In the genomic region with DNA sequence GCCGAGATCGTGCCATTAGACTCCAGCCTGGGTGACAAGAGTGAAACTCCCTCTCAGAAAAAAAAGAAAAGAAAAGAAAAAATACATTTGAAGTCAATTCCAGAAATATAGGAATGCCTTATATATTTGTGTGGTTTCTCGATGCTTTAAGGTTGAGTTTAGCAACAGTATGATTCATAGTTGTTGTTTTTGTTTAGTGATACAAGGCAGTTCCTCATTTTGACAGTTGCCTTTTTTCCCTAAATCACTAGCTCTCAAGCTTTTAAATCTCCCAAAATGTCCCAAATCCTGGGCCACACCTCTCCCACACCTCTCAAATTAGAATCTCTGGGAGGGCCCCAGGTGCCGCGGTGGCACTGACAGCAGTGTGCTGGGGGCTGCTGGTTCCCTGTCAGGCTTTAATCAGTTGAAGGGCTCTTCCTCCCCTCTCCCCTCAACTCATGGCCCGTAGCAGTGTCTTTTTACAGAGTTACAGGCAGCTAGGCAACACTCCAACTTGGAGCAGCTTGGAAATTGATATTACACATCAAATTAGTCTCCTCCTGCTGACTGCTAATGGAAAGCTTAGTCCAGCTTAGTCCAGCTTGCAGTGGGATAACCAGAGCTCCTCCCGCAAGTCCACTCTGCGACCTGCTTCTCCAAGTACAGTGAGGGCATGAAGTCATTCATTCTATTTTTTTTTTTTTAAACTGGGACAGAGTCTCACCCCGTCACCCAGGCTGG, we compare ENCODE assay signal across 32 cellular contexts. TPM values are rescaled to one million over a fixed set of nuclear protein-coding genes. Genes with fewer than 3 reads are reported as not detected.
A peak's percentile ranks its signal among the peaks of the same experiment; 100 is the strongest.
DNase-seq lines count a peak whose midpoint lies in the region; ATAC-seq, FAIRE-seq and TF ChIP-seq lines count a peak whose summit lies in the region.
"Had no signal": no experiment of that assay in that cellular context is flagged by ENCODE, and none has a peak within 500 bp of the region (broad histone marks: within the 10 kb centered on the region; RNA-seq: fewer than 3 reads in every experiment).

No MANE protein-coding gene starts in this region.

- peaks cover 19 to 54% (median 39%) of the 10 kb centered on the region in 10 experiments for H3K4me1 ChIP-seq in BLaER1 treated with 17β-estradiol and CSF1 and Interleukin-3, amounts not matched to agents 10 nM and 100 nM
- no peaks in the 10 kb centered on the region for H3K4me1 ChIP-seq in osteoblast (ENCODE audit: insufficient read depth, low read length)
- H3K4me1 ChIP-seq in HepG2 (ENCODE audit: insufficient read depth, low read length) = no peaks in the 10 kb centered on the region
- H3K4me1 ChIP-seq: right lobe of liver had no signal

- no peak for ATAC-seq in HepG2
- ATAC-seq: activated CD8-positive, alpha-beta T cell treated with anti-CD3 and anti-CD28 coated beads, Interleukin-2, amount 10 ng/mL, durations not matched to agents 7 days and 5 days; natural killer cell; right lobe of liver; stimulated activated naive B cell treated with anti-CD40 and anti-IgM and Interleukin-4, amounts not matched to agents 10 μg/mL and 1 μg/mL and 100 μg/mL, for 72 hours; T-helper 17 cell had no signal

- H3K27me3 ChIP-seq in BLaER1 treated with 17β-estradiol and CSF1 and Interleukin-3, amounts not matched to agents 10 nM and 100 nM = peaks cover 12 to 69% (median 41%) of the 10 kb centered on the region in 11 experiments
- H3K27me3 ChIP-seq in dorsolateral prefrontal cortex = no peaks in the 10 kb centered on the region
- no peaks in the 10 kb centered on the region for H3K27me3 ChIP-seq in osteoblast (ENCODE audit: insufficient read depth, low read length)
- H3K27me3 ChIP-seq in HepG2 (ENCODE audit: control insufficient read depth in 1 of 2, insufficient read depth in 2 of 2, low read length in 2 of 2) = no peaks in the 10 kb centered on the region
- H3K27me3 ChIP-seq: right lobe of liver had no signal

- peak overlapping the region in 10 of 11 experiments; percentile 4 to 83 (median 62); a peak in 18 of 22 replicates for H3K4me2 ChIP-seq in BLaER1 treated with 17β-estradiol and CSF1 and Interleukin-3, amounts not matched to agents 10 nM and 100 nM
- no peak overlapping the region for H3K4me2 ChIP-seq in osteoblast (ENCODE audit: insufficient read depth, low read length)
- H3K4me2 ChIP-seq in HepG2 (ENCODE audit: low read depth, low read length) = no peak overlapping the region

- TF ChIP-seq POLR2A in GM12891 (IDR thresholded peaks at IDR 0.05; ENCODE audit: low read depth, low read length) (no peak), HepG2 (IDR thresholded peaks at IDR 0.05; ENCODE audit: insufficient read depth in 1 of 2, low read depth in 2 of 2, low read length in 2 of 2) (no peak)

- CTCF ChIA-PET in HepG2 (lab: Yijun Ruan, JAX; ENCODE audit: low intra/inter-chr PET ratio, low total read pairs) = no interaction called here

- H3K9me3 ChIP-seq in BLaER1 treated with 17β-estradiol and CSF1 and Interleukin-3, amounts not matched to agents 10 nM and 100 nM (replicated peaks in 1 of 11) = no peaks in the 10 kb centered on the region
- H3K9me3 ChIP-seq in osteoblast (ENCODE audit: low read depth, low read length) (no peaks in the 10 kb centered on the region), HepG2 (ENCODE audit: low read length) (no peaks in the 10 kb centered on the region)
- H3K9me3 ChIP-seq: right lobe of liver, thoracic aorta had no signal

- POLR2A ChIA-PET in HepG2 (lab: Yijun Ruan, JAX) = interaction anchor here (0.7 kb wide), 1 partner anchor 10 kb away, joined by 3 read pairs; no protein-coding TSS in a partner anchor

- in situ Hi-C loops in HepG2 (cut with HindIII; ENCODE audit: extremely low pct_ligation_motif_present, low pct_unique_long_range_greater_than_20kb) = no loop called here

- no TSS peak for BruUV-seq in HepG2 (replicated peaks; lab: Mats Ljungman, UMichigan)

- 98% methylated on average over 9 of the region's 9 CpGs for WGBS in HepG2 (ENCODE audit: low lambda C conversion rate)

- intact Hi-C loops in dorsolateral prefrontal cortex (cut with DNase I) = loop anchor here in 1 of 2 donors (5.0 kb wide), 1 partner anchor 33 kb away; no protein-coding TSS in a partner anchor
- intact Hi-C loops in HepG2 (cut with micrococcal nuclease; ENCODE audit: unreplicated experiment) = no loop called here

- H4K20me1 ChIP-seq in BLaER1 treated with 17β-estradiol and CSF1 and Interleukin-3, amounts not matched to agents 10 nM and 100 nM = peaks cover 0 to 23% (median 0%) of the 10 kb centered on the region in 11 experiments; a peak in 10 of 22 replicates
- peaks cover 39% of the 10 kb centered on the region for H4K20me1 ChIP-seq in osteoblast (ENCODE audit: insufficient read depth, low read length)
- H4K20me1 ChIP-seq in HepG2 (ENCODE audit: insufficient read depth, low read length) = 0 out of 2 replicates have a peak, but pooled peaks cover 2% of the 10 kb centered on the region

- peak overlapping the region in 8 of 11 experiments; percentile 19 to 80 (median 54); a peak in 15 of 22 replicates for H3K27ac ChIP-seq in BLaER1 treated with 17β-estradiol and CSF1 and Interleukin-3, amounts not matched to agents 10 nM and 100 nM
- peak overlapping the region in 39 of 59 donors; percentile 3 to 100 (median 59) for H3K27ac ChIP-seq in dorsolateral prefrontal cortex
- no peak overlapping the region for H3K27ac ChIP-seq in osteoblast (ENCODE audit: low read depth, low read length)
- no peak overlapping the region for H3K27ac ChIP-seq in HepG2 (ENCODE audit: extremely low read length, insufficient read depth, low read length)
- H3K27ac ChIP-seq: right lobe of liver, RWPE1, thoracic aorta had no signal

- H3K4me3 ChIP-seq in BLaER1 treated with 17β-estradiol and CSF1 and Interleukin-3, amounts not matched to agents 10 nM and 100 nM = no peak overlapping the region
- H3K4me3 ChIP-seq in dorsolateral prefrontal cortex (no peak overlapping the region), osteoblast (ENCODE audit: insufficient read depth, low read length) (no peak overlapping the region), HepG2 (replicated peaks in 1 of 3; ENCODE audit: insufficient read depth in 1 of 3, low read depth in 2 of 3, low read length in 3 of 3) (no peak overlapping the region)
- H3K4me3 ChIP-seq: right lobe of liver, SK-N-MC, thoracic aorta had no signal

- no peak overlapping the region for H2AFZ ChIP-seq in osteoblast (ENCODE audit: low read length)
- no peak overlapping the region for H2AFZ ChIP-seq in HepG2 (ENCODE audit: low read length)

- TF ChIP-seq CTCF in dorsolateral prefrontal cortex (IDR thresholded peaks at IDR 0.05 in 54 of 56, conservative IDR thresholded peaks at IDR 0.05 in 2 of 56; ENCODE audit: low read depth in 1 of 56, partially characterized antibody in 56 of 56) (no peak), osteoblast (IDR thresholded peaks at IDR 0.05; ENCODE audit: extremely low read depth, low read depth, low read length) (no peak), HepG2 (CRISPR knock-in tag; IDR thresholded peaks at IDR 0.05) (no peak)

- no peak for TF ChIP-seq RAD21 in HepG2 (CRISPR knock-in tag; IDR thresholded peaks at IDR 0.05)

- no peak for TF ChIP-seq EP300 in HepG2 (IDR thresholded peaks at IDR 0.05; ENCODE audit: low read depth in 2 of 2, low read length in 2 of 2)
- TF ChIP-seq EP300 in HepG2 (CRISPR knock-in tag; IDR thresholded peaks at IDR 0.05; ENCODE audit: borderline replicate concordance) = no peak

- peak overlapping the region in 6 of 11 experiments; percentile 2 to 71 (median 58); a peak in 10 of 22 replicates for H3K9ac ChIP-seq in BLaER1 treated with 17β-estradiol and CSF1 and Interleukin-3, amounts not matched to agents 10 nM and 100 nM
- H3K9ac ChIP-seq in HepG2 (ENCODE audit: insufficient read depth, low read depth, low read length) = no peak overlapping the region

- no peak for FAIRE-seq in GM12891 (lab: Jason Lieb, UNC)
- no peak for FAIRE-seq in HepG2 (lab: Jason Lieb, UNC)
- FAIRE-seq: endometrium, islet of Langerhans had no signal

- DNase-seq in GM12891 (ENCODE audit: insufficient read length, low spot score) = no peak
- no peak for DNase-seq in dorsolateral prefrontal cortex
- peak; percentile 46 for DNase-seq in osteoblast (ENCODE audit: insufficient read length, low spot score, missing footprints)
- no peak for DNase-seq in activated CD4-positive, CD25-positive, alpha-beta regulatory T cell (lab: John Stamatoyannopoulos, UW)
- no peak for DNase-seq in medulla oblongata (ENCODE audit: extremely low spot score)
- DNase-seq in HepG2 (ENCODE audit: low spot score) = no peak
- no peak for DNase-seq in stimulated activated naive CD4-positive, alpha-beta T cell (lab: John Stamatoyannopoulos, UW)
- DNase-seq: activated CD8-positive, alpha-beta T cell treated with anti-CD3 and anti-CD28 coated beads, Interleukin-2, amount 10 ng/mL, durations not matched to agents 7 days and 5 days; activated effector memory CD4-positive, alpha-beta T cell treated with Interleukin-2 at 50 U/mL for 16 hours; activated T-cell treated with anti-CD3 and anti-CD28 coated beads for 4 hours; aorta; CD4-positive, CD25-positive, alpha-beta regulatory T cell; central memory CD4-positive, alpha-beta T cell; EL; glutamatergic neuron; GOT3; IMR-90; natural killer cell; NCI-H1092 treated with DMSO at 0.1 percent for 48 hours; NCI-H187 treated with DMSO at 0.1 percent for 48 hours; NCI-H226; NCI-H774; right lobe of liver; stimulated activated CD4-positive, alpha-beta T cell treated with anti-CD3 and anti-CD28 coated beads, Interleukin-4, amount 100 ng/mL, for 4 hours; stimulated activated naive B cell treated with anti-CD40 and anti-IgM and Interleukin-4, amounts not matched to agents 10 μg/mL and 1 μg/mL and 100 μg/mL, for 72 hours; T-helper 17 cell had no signal

- H3K79me2 ChIP-seq in osteoblast (ENCODE audit: insufficient read depth, low read length) = peaks cover 39% of the 10 kb centered on the region
- no peaks in the 10 kb centered on the region for H3K79me2 ChIP-seq in HepG2 (ENCODE audit: insufficient read depth, low read length)

- no peaks in the 10 kb centered on the region for H3K36me3 ChIP-seq in BLaER1 treated with 17β-estradiol and CSF1 and Interleukin-3, amounts not matched to agents 10 nM and 100 nM
- H3K36me3 ChIP-seq in osteoblast (ENCODE audit: insufficient read depth, low read length) = no peaks in the 10 kb centered on the region
- H3K36me3 ChIP-seq in HepG2 (replicated peaks in 1 of 2; ENCODE audit: control insufficient read depth in 1 of 2, insufficient read depth in 2 of 2, low read length in 2 of 2) = no peaks in the 10 kb centered on the region; a peak in 1 of 5 replicates
- H3K36me3 ChIP-seq: right lobe of liver, thoracic aorta had no signal

RNA-seq across cellular contexts. Expression of a gene that starts 58.5 kb away (rescaled TPM):
- polyA plus RNA-seq in GM12891 (2012; ENCODE audit: low read depth, missing spikeins) = 5.9 TPM
- total RNA-seq in dorsolateral prefrontal cortex = 100 to 1,000 TPM in 118 of 120 experiments, 10 to 100 TPM in 2; 94.3 to 278 (median 148) TPM
- total RNA-seq in osteoblast = 13.6 and 18.1 TPM in 2 replicates
- 7.8 and 9.3 TPM in 2 replicates for total RNA-seq in HepG2 (2016; rRNA removed; fragmentation: Illumina TruSeq; extraction: Trizol)
- total RNA-seq in HepG2 (2016; cell fraction: cytosol; rRNA removed; fragmentation: Illumina TruSeq; extraction: Trizol; ENCODE audit: low read depth) = 7.1 and 8.4 TPM in 2 replicates
- total RNA-seq in HepG2 (2016; cell fraction: insoluble cytoplasmic fraction; rRNA removed; fragmentation: Illumina TruSeq; extraction: Trizol) = 6.5 and 7.5 TPM in 2 replicates
- 7.8 and 13.2 TPM in 2 replicates for total RNA-seq in HepG2 (2016; cell fraction: membrane; rRNA removed; fragmentation: Illumina TruSeq; extraction: Trizol)
- 12.8 and 15.5 TPM in 2 replicates for total RNA-seq in HepG2 (2016; cell fraction: nucleus; rRNA removed; fragmentation: Illumina TruSeq; extraction: Trizol)
- polyA plus RNA-seq in HepG2 (2011; rRNA removed) = 17.8 and 19.2 TPM in 2 replicates
- 15.5 and 16.2 TPM in 2 replicates for polyA plus RNA-seq in HepG2 (2011; cell fraction: cytosol; rRNA removed)
- 41.0 and 65.6 TPM in 2 replicates for polyA plus RNA-seq in HepG2 (2011; cell fraction: nucleus; rRNA removed)
- 17.0 and 18.3 TPM in 2 replicates for polyA plus RNA-seq in HepG2 (2012)
- polyA plus RNA-seq in HepG2 (2016; cell fraction: cytosol; fragmentation: Illumina TruSeq; extraction: Trizol; ENCODE audit: low read depth) = 2.5 and 3.6 TPM in 2 replicates
- polyA plus RNA-seq in HepG2 (2016; cell fraction: insoluble cytoplasmic fraction; fragmentation: Illumina TruSeq; extraction: Trizol; ENCODE audit: low read depth) = 9.1 and 11.8 TPM in 2 replicates
- polyA plus RNA-seq in HepG2 (2016; cell fraction: membrane; fragmentation: Illumina TruSeq; extraction: Trizol; ENCODE audit: low read depth) = 4.7 and 5.3 TPM in 2 replicates
- 21.2 and 21.7 TPM in 2 replicates for polyA plus RNA-seq in HepG2 (2016; cell fraction: nucleus; fragmentation: Illumina TruSeq; extraction: Trizol; ENCODE audit: insufficient read depth, low read depth)
- polyA minus RNA-seq in HepG2 (2011; rRNA and poly(A)+ RNA removed; ENCODE audit: low replicate concordance) = 33.4 and 37.5 TPM in 2 replicates
- 13.2 and 14.8 TPM in 2 replicates for polyA minus RNA-seq in HepG2 (2011; cell fraction: cytosol; rRNA and poly(A)+ RNA removed)
- polyA minus RNA-seq in HepG2 (2011; cell fraction: nucleus; rRNA and poly(A)+ RNA removed) = 30.2 and 31.4 TPM in 2 replicates

Comparison
In these comparisons a context has a peak if more than half of its experiments do, and no peak if none do; other contexts are left out.
1. H3K27ac ChIP-seq: peak in BLaER1 treated with 17β-estradiol and CSF1 and Interleukin-3, amounts not matched to agents 10 nM and 100 nM (8 of 11) and dorsolateral prefrontal cortex (39 of 59); none in osteoblast (single experiment) and HepG2 (single experiment).
2. H3K4me2 ChIP-seq: peak in BLaER1 treated with 17β-estradiol and CSF1 and Interleukin-3, amounts not matched to agents 10 nM and 100 nM (10 of 11); none in osteoblast (single experiment) and HepG2 (single experiment).